ENCODE assay signal across 22 cellular contexts in genomic region chr1:197466813-197467212, GRCh38.
"Had no signal": no experiment of that assay in that cellular context is flagged by ENCODE, and none has a peak within 500 bp of the region (broad histone marks: within the 10 kb centered on the region; RNA-seq: fewer than 3 reads in every experiment).

No MANE protein-coding gene starts in this region.

- H3K9me3 Mint-ChIP-seq: memory B cell; neural crest cell; stimulated activated naive B cell treated with anti-CD40 and anti-IgM and Interleukin-4, amounts not matched to agents 10 μg/mL and 1 μg/mL and 100 μg/mL, for 72 hours; stimulated activated naive CD8-positive, alpha-beta T cell treated with anti-CD3 and anti-CD28 coated beads, Interleukin-15, amount 100 ng/mL, for 72 hours had no signal

- H3K9me3 ChIP-seq: esophagus squamous epithelium, gastroesophageal sphincter, left ventricle myocardium inferior, lower lobe of right lung, sigmoid colon, thoracic aorta, transverse colon had no signal

- H3K4me1 ChIP-seq: esophagus squamous epithelium, lower lobe of right lung, transverse colon had no signal

- H3K27me3 ChIP-seq: esophagus squamous epithelium, gastroesophageal sphincter, hepatocyte, sigmoid colon, transverse colon had no signal

- H3K27ac Mint-ChIP-seq: memory B cell; stimulated activated naive B cell treated with anti-CD40 and anti-IgM and Interleukin-4, amounts not matched to agents 10 μg/mL and 1 μg/mL and 100 μg/mL, for 72 hours; stimulated activated naive CD8-positive, alpha-beta T cell treated with anti-CD3 and anti-CD28 coated beads, Interleukin-15, amount 100 ng/mL, for 72 hours had no signal

- H3K4me3 ChIP-seq: esophagus squamous epithelium, gastroesophageal sphincter, hepatocyte, left ventricle myocardium inferior, lower lobe of right lung, sigmoid colon, skin epidermis, thoracic aorta, transverse colon had no signal

- H3K36me3 ChIP-seq: esophagus squamous epithelium, gastroesophageal sphincter, left ventricle myocardium inferior, lower lobe of right lung, sigmoid colon, thoracic aorta, transverse colon had no signal

- H3K36me3 Mint-ChIP-seq: memory B cell; stimulated activated naive B cell treated with anti-CD40 and anti-IgM and Interleukin-4, amounts not matched to agents 10 μg/mL and 1 μg/mL and 100 μg/mL, for 72 hours had no signal

- H3K4me1 Mint-ChIP-seq: neural crest cell; stimulated activated naive CD8-positive, alpha-beta T cell treated with anti-CD3 and anti-CD28 coated beads, Interleukin-15, amount 100 ng/mL, for 72 hours had no signal

- ATAC-seq: gastroesophageal sphincter; left cardiac atrium; lower lobe of right lung; stimulated activated naive B cell treated with anti-CD40 and anti-IgM and Interleukin-4, amounts not matched to agents 10 μg/mL and 1 μg/mL and 100 μg/mL, for 72 hours; stimulated activated naive CD8-positive, alpha-beta T cell treated with anti-CD3 and anti-CD28 coated beads, Interleukin-15, amount 100 ng/mL, for 72 hours had no signal

- H3K27ac ChIP-seq: esophagus squamous epithelium, gastroesophageal sphincter, hepatocyte, left ventricle myocardium inferior, lower lobe of right lung, sigmoid colon, skin epidermis, thoracic aorta, transverse colon had no signal

- DNase-seq: effector memory CD4-positive, alpha-beta T cell; esophagus squamous epithelium; foreskin fibroblast; head of caudate nucleus; kidney; left cardiac atrium; left ventricle myocardium inferior; lower lobe of right lung; midbrain; posterior cingulate gyrus; sigmoid colon; stimulated activated CD4-positive, alpha-beta T cell treated with anti-CD3 and anti-CD28 coated beads, Interleukin-2, amount 100 ng/mL, for 24 hours; stimulated activated CD4-positive, alpha-beta T cell treated with anti-CD3 and anti-CD28 coated beads, Interleukin-4, amount 100 ng/mL, for 4 hours; stimulated activated naive B cell treated with anti-CD40 and anti-IgM and Interleukin-4, amounts not matched to agents 10 μg/mL and 1 μg/mL and 100 μg/mL, for 72 hours; stimulated activated naive CD8-positive, alpha-beta T cell treated with anti-CD3 and anti-CD28 coated beads, Interleukin-15, amount 100 ng/mL, for 72 hours; transverse colon had no signal

- H3K4me3 Mint-ChIP-seq: memory B cell; neural crest cell; stimulated activated naive B cell treated with anti-CD40 and anti-IgM and Interleukin-4, amounts not matched to agents 10 μg/mL and 1 μg/mL and 100 μg/mL, for 72 hours; stimulated activated naive CD8-positive, alpha-beta T cell treated with anti-CD3 and anti-CD28 coated beads, Interleukin-15, amount 100 ng/mL, for 72 hours had no signal
